In genomic region chr7:154419344-154419743, GRCh38 we compare ENCODE assay signal across 25 cellular contexts.
"Had no signal": no experiment of that assay in that cellular context is flagged by ENCODE, and none has a peak within 500 bp of the region (broad histone marks: within the 10 kb centered on the region; RNA-seq: fewer than 3 reads in every experiment).

No MANE protein-coding gene starts in this region.

- H3K36me3 ChIP-seq: neural progenitor cell, neutrophil, ovary, right lobe of liver, sigmoid colon, stomach, thoracic aorta, thyroid gland, tibial nerve, upper lobe of left lung, vagina had no signal

- DNase-seq: naive thymus-derived CD4-positive, alpha-beta T cell; natural killer cell; nucleus accumbens; ovary; psoas muscle; right cardiac atrium; right lobe of liver; sigmoid colon; small intestine; stimulated activated CD4-positive, alpha-beta T cell treated with anti-CD3 and anti-CD28 coated beads, Interleukin-15, amount 100 ng/mL, for 24 hours; stimulated activated CD4-positive, alpha-beta T cell treated with anti-CD3 and anti-CD28 coated beads, Interleukin-2, amount 100 ng/mL, for 24 hours; stimulated activated CD4-positive, alpha-beta T cell treated with anti-CD3 and anti-CD28 coated beads, Interleukin-2, amount 100 ng/mL, for 48 hours; stimulated activated CD4-positive, alpha-beta T cell treated with anti-CD3 and anti-CD28 coated beads, Interleukin-4, amount 100 ng/mL, for 24 hours; stimulated activated naive B cell treated with anti-CD40 and anti-IgM and Interleukin-4, amounts not matched to agents 10 μg/mL and 1 μg/mL and 100 μg/mL, for 72 hours; stimulated activated naive CD4-positive, alpha-beta T cell treated with Interleukin-2 at 50 U/mL for 16 hours; stomach; thyroid gland; trophoblast cell; upper lobe of left lung had no signal

- H3K4me3 ChIP-seq: neural progenitor cell, ovary, psoas muscle, right lobe of liver, sigmoid colon, stomach, thoracic aorta, thyroid gland, tibial nerve, upper lobe of left lung, vagina had no signal

- H3K4me1 ChIP-seq: neural progenitor cell, parathyroid adenoma, psoas muscle, right lobe of liver, tibial nerve, upper lobe of left lung, vagina had no signal

- H3K27me3 ChIP-seq: neural progenitor cell, neutrophil, ovary, right lobe of liver, sigmoid colon, stomach, thyroid gland, tibial nerve, upper lobe of left lung, vagina had no signal

- H3K9me3 ChIP-seq: neutrophil, ovary, psoas muscle, right lobe of liver, sigmoid colon, stomach, thoracic aorta, thyroid gland, upper lobe of left lung, vagina had no signal

- H3K27ac ChIP-seq: neural progenitor cell, neutrophil, ovary, parathyroid adenoma, psoas muscle, right lobe of liver, sigmoid colon, stomach, thoracic aorta, thyroid gland, tibial nerve, upper lobe of left lung, vagina had no signal
